ENCODE assay signal across 8 cellular contexts in the genomic region with DNA sequence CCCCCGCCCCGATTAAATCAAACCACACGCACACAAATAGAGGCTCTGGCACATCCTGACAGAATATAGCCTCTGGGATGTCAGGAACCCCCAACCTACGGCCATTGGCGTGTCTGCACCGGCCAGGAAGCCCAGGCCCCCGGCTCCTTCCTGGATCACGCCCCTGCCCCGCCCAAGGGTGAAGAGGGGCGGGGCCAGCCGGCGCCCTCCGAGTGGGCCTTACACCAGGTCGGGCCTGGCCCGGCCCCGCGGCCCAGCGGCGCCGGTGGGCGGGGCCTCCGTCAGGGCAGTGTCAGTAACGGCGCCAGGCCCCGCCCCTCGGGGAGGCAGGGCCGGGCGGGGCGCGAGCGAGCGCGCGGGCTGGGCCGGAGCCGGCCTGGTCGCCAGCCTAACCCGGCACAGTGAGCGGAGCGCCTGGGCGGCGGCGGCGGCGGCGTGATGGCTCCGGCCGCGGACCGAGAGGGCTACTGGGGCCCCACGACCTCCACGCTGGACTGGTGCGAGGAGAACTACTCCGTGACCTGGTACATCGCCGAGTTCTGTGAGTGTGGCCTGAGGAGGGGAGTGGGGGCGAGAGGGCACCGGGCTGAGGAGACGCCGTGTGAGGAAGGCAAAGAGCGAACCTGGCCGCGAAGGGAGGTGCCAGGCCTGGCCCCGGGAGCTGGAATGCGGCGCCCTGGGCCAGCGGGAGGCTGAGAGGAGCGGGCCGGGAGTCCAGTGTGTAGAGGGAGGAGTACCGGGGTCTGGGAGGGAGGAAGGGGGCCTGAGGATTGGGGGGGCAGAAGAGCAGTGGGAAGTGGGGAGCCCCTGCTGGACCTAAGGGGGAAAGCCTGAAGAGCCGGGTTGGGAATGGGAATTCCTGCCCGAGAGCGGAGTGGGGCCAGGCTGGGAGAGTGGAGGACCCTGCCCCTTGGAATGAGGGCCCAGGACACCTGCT. TPM values are rescaled to one million over a fixed set of nuclear protein-coding genes. Genes with fewer than 3 reads are reported as not detected.
DNase-seq lines count a peak whose midpoint lies in the region; ATAC-seq, FAIRE-seq and TF ChIP-seq lines count a peak whose summit lies in the region.

A gene (plus strand): TSS at position 380 of the 937 bp plus-strand sequence. CDS start 59 bp downstream, at position 439.

- H3K36me3 ChIP-seq in adipocyte (ENCODE audit: control insufficient read depth, insufficient read depth, low read length, severe bottlenecking): no peaks in the 10 kb centered on the region
- no peaks in the 10 kb centered on the region for H3K36me3 ChIP-seq in heart right ventricle
- H3K36me3 ChIP-seq in prostate gland: no peaks in the 10 kb centered on the region

- H3K27ac ChIP-seq in heart right ventricle: peak within 1 kb of the TSS; percentile 63 to 95 (median 89)
- H3K27ac ChIP-seq in prostate gland: peak within 1 kb of the TSS; percentile 76 to 88

- H3K4me1 ChIP-seq in adipocyte (ENCODE audit: control insufficient read depth, insufficient read depth, low read length): peaks cover 31% of the 10 kb centered on the region
- peaks cover 0 to 70% (median 32%) of the 10 kb centered on the region in 9 donors for H3K4me1 ChIP-seq in heart right ventricle
- H3K4me1 ChIP-seq in prostate gland (replicated peaks): peaks cover 6% of the 10 kb centered on the region

- no peaks in the 10 kb centered on the region for H3K9me3 ChIP-seq in adipocyte (ENCODE audit: control insufficient read depth, low read length)
- H3K9me3 ChIP-seq in heart right ventricle: no peaks in the 10 kb centered on the region
- no peaks in the 10 kb centered on the region for H3K9me3 ChIP-seq in prostate gland

- WGBS in heart right ventricle, 2 donors: 1% methylated on average over 60 to 73 of the region's 73 CpGs
- WGBS in prostate gland: under 1% methylated on average over 47 of the region's 73 CpGs

- TF ChIP-seq CTCF in heart right ventricle (IDR thresholded peaks at IDR 0.05) (peak in 4 of 9 donors; percentile 12 to 36 (median 32)), prostate gland (IDR thresholded peaks at IDR 0.05) (peak in 1 of 4 experiments; percentile 7)

- peak; percentile 98 for ATAC-seq in HG02678 (IDR thresholded peaks at IDR 0.05; ENCODE audit: unreplicated experiment)
- ATAC-seq in heart right ventricle: peak; percentile 97 to 100 (median 98)

- H3K27me3 ChIP-seq in adipocyte (replicated peaks; ENCODE audit: control insufficient read depth, insufficient read depth, low read length) (no peaks in the 10 kb centered on the region), heart right ventricle (no peaks in the 10 kb centered on the region), prostate gland (replicated peaks; ENCODE audit: insufficient read depth) (no peaks in the 10 kb centered on the region)

- FAIRE-seq in GM12891 (lab: Jason Lieb, UNC): peak; percentile 93

- DNase-seq in GM12891 (ENCODE audit: insufficient read length, low spot score) (peak; percentile 89), NCI-H1105 (lab: John Stamatoyannopoulos, UW) (peak; percentile 90), T follicular helper cell (ENCODE audit: low read depth) (peak; percentile 62), adipocyte (ENCODE audit: low read depth) (peak; percentile 97), heart right ventricle (peak; percentile 89 to 95), prostate gland (ENCODE audit: low spot score) (peak; percentile 87), ureter (ENCODE audit: low spot score) (peak; percentile 90)

- H3K4me3 ChIP-seq in adipocyte (ENCODE audit: low read length) (peak within 1 kb of the TSS; percentile 92), heart right ventricle (peak within 1 kb of the TSS; percentile 62 to 94 (median 82)), prostate gland (peak within 1 kb of the TSS; percentile 54 to 65)

- TF ChIP-seq POLR2A in GM12891 (IDR thresholded peaks at IDR 0.05; ENCODE audit: low read depth, low read length): 0 out of 2 replicates have a peak, but pooled peaks have one; percentile 45
- TF ChIP-seq POLR2A in prostate gland (IDR thresholded peaks at IDR 0.05): peak; percentile 85

- intact Hi-C loops in heart right ventricle (cut with DNase I) (loop anchor here in 4 of 10 donors (5.0 kb wide), 3 partner anchors 41 to 56 kb away; no protein-coding TSS in a partner anchor), prostate gland (cut with DNase I) (loop anchor here (5.0 kb wide), 1 partner anchor 54 kb away; no protein-coding TSS in a partner anchor)

- peak within 1 kb of the TSS; percentile 96 for H3K9ac ChIP-seq in adipocyte (ENCODE audit: low read length)

TF ChIP-seq in GM12891, 5 proteins besides CTCF, POLR2A, EP300 and RAD21:
- peak; percentile 63 for TF ChIP-seq POLR2AphosphoS5 (IDR thresholded peaks at IDR 0.05; ENCODE audit: low read depth, low read length)
- no peak for TF ChIP-seq TAF1 (IDR thresholded peaks at IDR 0.05; ENCODE audit: low read depth, low read length)

RNA-seq across cellular contexts. Expression of the gene that starts here (rescaled TPM):
- polyA plus RNA-seq in GM12891 (2012; ENCODE audit: low read depth, missing spikeins): 2.5 TPM
- total RNA-seq in heart right ventricle: 10 to 100 TPM in 5 of 10 donors, 1 to 10 TPM in 5; 8.9 to 14.8 (median 10.6) TPM
- 1 to 10 TPM; 2.9 to 4.2 TPM for polyA plus RNA-seq in heart right ventricle
- total RNA-seq in prostate gland: 10 to 100 TPM; 11.3 to 11.9 TPM
- total RNA-seq in ureter: 33.4 TPM

Comparison
In these comparisons a context has a peak if more than half of its experiments do, and no peak if none do; other contexts are left out.
1. Peak in every context shown above with its lines: DNase-seq, ATAC-seq, H3K4me3 ChIP-seq and H3K27ac ChIP-seq.